ENCODE assay signal across 8 cellular contexts in genomic region chr4:159102623-159103405, GRCh38. TPM values are rescaled to one million over a fixed set of nuclear protein-coding genes. Genes with fewer than 3 reads are reported as not detected.
A peak's percentile ranks its signal among the peaks of the same experiment; 100 is the strongest.
DNase-seq lines count a peak whose midpoint lies in the region; ATAC-seq and TF ChIP-seq lines count a peak whose summit lies in the region.

TSS of gene RAPGEF2 (plus strand) at chr4:159103079. CDS start at chr4:159104163, 1,084 bp downstream.

- H3K4me3 ChIP-seq in mucosa of descending colon: peak within 1 kb of the TSS; percentile 79

- no peaks in the 10 kb centered on the region for H3K9me3 ChIP-seq in mucosa of descending colon

- peak; percentile 75 for ATAC-seq in GM21528 (IDR thresholded peaks at IDR 0.05; ENCODE audit: low FRiP score, unreplicated experiment)
- peak; percentile 96 for ATAC-seq in mucosa of descending colon

- H3K4me1 ChIP-seq in mucosa of descending colon (ENCODE audit: low read depth): peaks cover 22% of the 10 kb centered on the region

- intact Hi-C loops in mucosa of descending colon (cut with DNase I, micrococcal nuclease): no loop called here

- H3K36me3 ChIP-seq in mucosa of descending colon (ENCODE audit: low read depth): no peaks in the 10 kb centered on the region

- no peak for TF ChIP-seq CTCF in mucosa of descending colon (IDR thresholded peaks at IDR 0.05)

- DNase-seq in DMS 273 treated with DMSO at 0.1 percent for 48 hours (lab: John Stamatoyannopoulos, UW): peak; percentile 67
- peak; percentile 86 for DNase-seq in HuH-7.5 (ENCODE audit: low spot score)
- peak; percentile 95 for DNase-seq in OCI-M1 (lab: John Stamatoyannopoulos, UW)
- DNase-seq in activated T-cell treated with anti-CD3 and anti-CD28 coated beads for 24 hours (ENCODE audit: low read depth): peak; percentile 81
- DNase-seq in epidermal melanocyte (ENCODE audit: insufficient read length, low spot score): peak; percentile 87
- peak; percentile 92 to 94 (median 93) for DNase-seq in mucosa of descending colon
- peak; percentile 66 to 70 for DNase-seq in stimulated activated CD8-positive, alpha-beta memory T cell treated with anti-CD3 and anti-CD28 coated beads, Interleukin-4, amount 100 ng/mL, for 1 hour (ENCODE audit: low read depth in 2 of 2, low spot score in 1 of 2)

RNA-seq across cellular contexts. Expression of gene RAPGEF2, which starts in this region (rescaled TPM):
- total RNA-seq in mucosa of descending colon: 10 to 100 TPM; 42.8 to 68.2 (median 55.1) TPM

Comparison
In these comparisons a context has a peak if more than half of its experiments do, and no peak if none do; other contexts are left out.
1. Peak in every context shown above with its lines: DNase-seq, ATAC-seq and H3K4me3 ChIP-seq.